In the genomic region with DNA sequence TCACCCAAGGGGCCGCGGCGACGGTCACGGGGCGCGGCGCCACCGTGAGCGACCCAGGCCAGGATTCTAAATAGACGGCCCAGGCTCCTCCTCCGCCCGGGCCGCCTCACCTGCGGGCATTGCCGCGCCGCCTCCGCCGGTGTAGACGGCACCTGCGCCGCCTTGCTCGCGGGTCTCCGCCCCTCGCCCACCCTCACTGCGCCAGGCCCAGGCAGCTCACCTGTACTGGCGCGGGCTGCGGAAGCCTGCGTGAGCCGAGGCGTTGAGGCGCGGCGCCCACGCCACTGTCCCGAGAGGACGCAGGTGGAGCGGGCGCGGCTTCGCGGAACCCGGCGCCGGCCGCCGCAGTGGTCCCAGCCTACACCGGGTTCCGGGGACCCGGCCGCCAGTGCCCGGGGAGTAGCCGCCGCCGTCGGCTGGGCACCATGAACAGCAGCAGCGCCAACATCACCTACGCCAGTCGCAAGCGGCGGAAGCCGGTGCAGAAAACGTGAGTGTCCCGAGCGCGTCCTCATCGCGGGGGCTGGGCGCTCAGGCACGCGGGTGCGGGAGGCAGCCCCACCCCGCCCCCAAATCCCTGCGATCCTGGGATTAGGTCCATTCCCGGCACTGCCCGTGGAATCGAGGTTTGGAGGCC, we compare ENCODE assay signal across 8 cellular contexts. TPM values are rescaled to one million over a fixed set of nuclear protein-coding genes. Genes with fewer than 3 reads are reported as not detected.
DNase-seq lines count a peak whose midpoint lies in the region; ATAC-seq and TF ChIP-seq lines count a peak whose summit lies in the region.

No MANE protein-coding gene starts in this region.

- no peaks in the 10 kb centered on the region for H3K27me3 Mint-ChIP-seq in activated T-cell treated with anti-CD3 and anti-CD28 coated beads, Interleukin-2, amount 50 U/mL, for 4 hours (ENCODE audit: low read depth)

- no peaks in the 10 kb centered on the region for H3K36me3 ChIP-seq in fibroblast of lung (ENCODE audit: control insufficient read depth, insufficient read depth, low read length)
- no peaks in the 10 kb centered on the region for H3K36me3 ChIP-seq in neuron (ENCODE audit: insufficient read depth, low read length)
- no peaks in the 10 kb centered on the region for H3K36me3 ChIP-seq in subcutaneous abdominal adipose tissue (ENCODE audit: control insufficient read depth in 5 of 5, insufficient read depth in 5 of 5, low read length in 5 of 5)

- TF ChIP-seq POLR2A in GM15510 (IDR thresholded peaks at IDR 0.05; ENCODE audit: borderline replicate concordance, extremely low read depth, insufficient read length), result peak; percentile 33

- H3K36me3 Mint-ChIP-seq in activated T-cell treated with anti-CD3 and anti-CD28 coated beads, Interleukin-2, amount 50 U/mL, for 4 hours (ENCODE audit: insufficient read depth), result peaks cover 4% of the 10 kb centered on the region

- H3K4me2 ChIP-seq in fibroblast of lung (ENCODE audit: extremely low read depth, insufficient read depth, low read length), result no peak overlapping the region

- H3K27me3 ChIP-seq in fibroblast of lung (ENCODE audit: control insufficient read depth, insufficient read depth, low read length) (no peaks in the 10 kb centered on the region), neuron (ENCODE audit: insufficient read depth, low read length) (no peaks in the 10 kb centered on the region), subcutaneous abdominal adipose tissue (ENCODE audit: control insufficient read depth in 5 of 5, insufficient read depth in 4 of 5, low read length in 5 of 5) (no peaks in the 10 kb centered on the region)

- peaks cover 7% of the 10 kb centered on the region for H3K9me3 Mint-ChIP-seq in activated T-cell treated with anti-CD3 and anti-CD28 coated beads, Interleukin-2, amount 50 U/mL, for 4 hours

- H3K4me1 Mint-ChIP-seq in activated T-cell treated with anti-CD3 and anti-CD28 coated beads, Interleukin-2, amount 50 U/mL, for 4 hours (ENCODE audit: low read depth), result peaks cover 30% of the 10 kb centered on the region

- H4K20me1 ChIP-seq in fibroblast of lung (ENCODE audit: control insufficient read depth, extremely low read depth, insufficient read depth, low read length), result no peaks in the 10 kb centered on the region

- peak; percentile 43 for ATAC-seq in HG02610 (IDR thresholded peaks at IDR 0.05; ENCODE audit: unreplicated experiment)
- ATAC-seq in activated T-cell treated with anti-CD3 and anti-CD28 coated beads, Interleukin-2, amount 50 U/mL, for 4 hours, result peak; percentile 58 to 60

- no peak for TF ChIP-seq CTCF in fibroblast of lung (conservative IDR thresholded peaks at IDR 0.05 in 1 of 2, IDR thresholded peaks at IDR 0.05 in 1 of 2; ENCODE audit: low read depth in 1 of 2, low read length in 2 of 2)

- H3K4me1 ChIP-seq in fibroblast of lung (ENCODE audit: control insufficient read depth, extremely low read depth, insufficient read depth, low read length) (peaks cover 3% of the 10 kb centered on the region), neuron (ENCODE audit: insufficient read depth, low read length) (peaks cover 12% of the 10 kb centered on the region), subcutaneous abdominal adipose tissue (ENCODE audit: control insufficient read depth in 5 of 5, insufficient read depth in 5 of 5, low read length in 5 of 5) (peaks cover 0 to 23% (median 20%) of the 10 kb centered on the region in 5 donors)

- no peaks in the 10 kb centered on the region for H3K9me3 ChIP-seq in fibroblast of lung (ENCODE audit: control insufficient read depth, insufficient read depth, low read depth, low read length)
- H3K9me3 ChIP-seq in neuron (ENCODE audit: low read length), result no peaks in the 10 kb centered on the region
- H3K9me3 ChIP-seq in subcutaneous abdominal adipose tissue (ENCODE audit: control insufficient read depth in 5 of 5, low read length in 5 of 5), result peaks cover 0 to 3% (median 0%) of the 10 kb centered on the region in 5 donors

- peak overlapping the region; percentile 85 for H3K27ac ChIP-seq in fibroblast of lung (ENCODE audit: insufficient read depth, low read length)
- peak overlapping the region; percentile 80 for H3K27ac ChIP-seq in subcutaneous abdominal adipose tissue (ENCODE audit: low read depth, low read length)

- peak overlapping the region; percentile 40 for H2AFZ ChIP-seq in fibroblast of lung (ENCODE audit: low read length)
- peak overlapping the region; percentile 81 for H2AFZ ChIP-seq in neuron (ENCODE audit: low read depth, low read length)

- peak; percentile 64 for DNase-seq in NCI-H2171 treated with DMSO at 0.1 percent for 48 hours (lab: John Stamatoyannopoulos, UW)
- peak; percentile 51 for DNase-seq in activated T-cell treated with anti-CD3 and anti-CD28 coated beads, Interleukin-2, amount 50 U/mL, for 4 hours
- DNase-seq in fibroblast of lung (ENCODE audit: low read depth in 2 of 2), result peak in 1 of 2 donors; percentile 21
- no peak for DNase-seq in SIG-M5 treated with dmso at 0.1 percent for 504 hours (lab: John Stamatoyannopoulos, UW; ENCODE audit: unreplicated experiment)

- peak overlapping the region; percentile 96 for H3K4me3 Mint-ChIP-seq in activated T-cell treated with anti-CD3 and anti-CD28 coated beads, Interleukin-2, amount 50 U/mL, for 4 hours

- H3K9ac ChIP-seq in fibroblast of lung (ENCODE audit: insufficient read depth, low read length) (peak overlapping the region; percentile 84), subcutaneous abdominal adipose tissue (ENCODE audit: low read length in 5 of 5) (peak overlapping the region; percentile 57 to 94 (median 92))

- peaks cover 54% of the 10 kb centered on the region for H3K79me2 ChIP-seq in fibroblast of lung (ENCODE audit: control insufficient read depth, insufficient read depth, low read length)

- peak overlapping the region; percentile 82 to 94 (median 91) for H3K4me3 ChIP-seq in fibroblast of lung (replicated peaks in 1 of 4; ENCODE audit: control extremely low read depth in 1 of 4, insufficient read depth in 1 of 4, low read depth in 3 of 4, low read length in 4 of 4)
- peak overlapping the region; percentile 89 for H3K4me3 ChIP-seq in neuron (ENCODE audit: low read length)
- peak overlapping the region; percentile 69 to 98 (median 95) for H3K4me3 ChIP-seq in subcutaneous abdominal adipose tissue (ENCODE audit: low read depth in 1 of 5, low read length in 5 of 5)

RNA-seq across cellular contexts. Expression of a gene that starts 0.5 kb away (rescaled TPM):
- 10 to 100 TPM; 41.9 to 60.0 (median 46.6) TPM for total RNA-seq in activated T-cell treated with anti-CD3 and anti-CD28 coated beads, Interleukin-2, amount 50 U/mL, for 4 hours
- total RNA-seq in fibroblast of lung, result 63.4 and 84.4 TPM in 2 replicates
- 10.2 and 15.4 TPM in 2 replicates for polyA plus RNA-seq in fibroblast of lung
- 18.7 and 31.5 TPM in 2 replicates for polyA plus RNA-seq in fibroblast of lung (2012)
- 32.3 and 60.6 TPM in 2 replicates for polyA minus RNA-seq in fibroblast of lung (ENCODE audit: low replicate concordance)
